16 cellular contexts compared by ENCODE assay signal in the genomic region with DNA sequence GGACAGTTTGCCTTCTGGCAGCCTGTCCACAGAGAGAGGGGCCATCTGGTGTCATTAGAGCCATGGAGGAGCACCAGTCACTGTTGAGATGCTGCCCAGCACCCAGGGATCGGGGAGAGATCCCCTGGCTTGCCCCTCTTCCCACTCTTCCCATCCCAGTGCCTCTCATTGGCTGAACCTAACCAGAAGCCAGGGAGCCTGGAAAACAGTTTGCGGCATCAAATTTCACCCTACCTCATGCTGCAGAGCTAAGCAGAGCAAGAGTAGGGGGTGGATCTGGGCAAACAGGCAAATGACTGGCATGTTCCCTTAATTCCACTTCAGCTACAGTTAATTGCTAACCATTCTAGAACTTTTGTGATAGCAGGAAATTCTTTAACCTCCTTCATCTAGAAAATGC. TPM values are rescaled to one million over a fixed set of nuclear protein-coding genes. Genes with fewer than 3 reads are reported as not detected.
A peak's percentile ranks its signal among the peaks of the same experiment; 100 is the strongest.
DNase-seq lines count a peak whose midpoint lies in the region; ATAC-seq and TF ChIP-seq lines count a peak whose summit lies in the region.
"Had no signal": no experiment of that assay in that cellular context is flagged by ENCODE, and none has a peak within 500 bp of the region (broad histone marks: within the 10 kb centered on the region; RNA-seq: fewer than 3 reads in every experiment).

No MANE protein-coding gene starts in this region.

- H3K36me3 Mint-ChIP-seq in dendritic cell treated with granulocyte-macrophage colony-stimulating factor and Interleukin-4, amounts not matched to agents 40 ng/mL and 50 ng/mL, for 4 days (ENCODE audit: low read depth) = no peaks in the 10 kb centered on the region
- peaks cover 0 to 17% of the 10 kb centered on the region in 2 donors for H3K36me3 Mint-ChIP-seq in activated naive CD4-positive, alpha-beta T cell treated with anti-CD3 and anti-CD28 coated beads, Interleukin-2, amount 50 U/mL, for 72 hours
- H3K36me3 Mint-ChIP-seq: brain had no signal

- no peaks in the 10 kb centered on the region for H3K27me3 ChIP-seq in SK-N-SH (ENCODE audit: insufficient read depth)
- H3K27me3 ChIP-seq: ovary, uterus had no signal

- no peaks in the 10 kb centered on the region for H3K9me2 ChIP-seq in SK-N-SH

- TF ChIP-seq RAD21 in SK-N-SH (IDR thresholded peaks at IDR 0.05; ENCODE audit: low read length) = no peak

- TF ChIP-seq EP300 in SK-N-SH (IDR thresholded peaks at IDR 0.05; ENCODE audit: borderline replicate concordance in 1 of 2, low read depth in 1 of 2, low read length in 1 of 2) = no peak

- no peak overlapping the region for H3K4me3 ChIP-seq in SK-N-SH (ENCODE audit: low read depth in 2 of 2, low read length in 1 of 2)
- H3K4me3 ChIP-seq: lower lobe of right lung, ovary, uterus had no signal

- no peaks in the 10 kb centered on the region for H3K79me2 ChIP-seq in SK-N-SH (ENCODE audit: insufficient read depth)

- H2AFZ ChIP-seq in SK-N-SH (ENCODE audit: low read depth) = no peak overlapping the region

- DNase-seq in SK-N-SH (no peak), NCI-H2171 treated with DMSO at 0.1 percent for 48 hours (lab: John Stamatoyannopoulos, UW) (peak; percentile 83), renal cortical epithelial cell (ENCODE audit: low read depth) (peak; percentile 69), RPMI8226 (no peak), kidney tubule cell (ENCODE audit: low spot score) (no peak)
- no peak for DNase-seq in activated naive CD4-positive, alpha-beta T cell treated with anti-CD3 and anti-CD28 coated beads, Interleukin-2, amount 50 U/mL, for 72 hours (ENCODE audit: low spot score in 2 of 2)
- DNase-seq: activated CD4-positive, CD25-positive, alpha-beta regulatory T cell; glutamatergic neuron; KG1; lower lobe of right lung; NCI-H345; ovary; uterus had no signal

- H3K9ac ChIP-seq in SK-N-SH = no peak overlapping the region

- no peak overlapping the region for H3K4me3 Mint-ChIP-seq in dendritic cell treated with granulocyte-macrophage colony-stimulating factor and Interleukin-4, amounts not matched to agents 40 ng/mL and 50 ng/mL, for 4 days
- H3K4me3 Mint-ChIP-seq: brain had no signal

- H3K9me3 Mint-ChIP-seq in dendritic cell treated with granulocyte-macrophage colony-stimulating factor and Interleukin-4, amounts not matched to agents 40 ng/mL and 50 ng/mL, for 4 days = no peaks in the 10 kb centered on the region
- H3K9me3 Mint-ChIP-seq in activated naive CD4-positive, alpha-beta T cell treated with anti-CD3 and anti-CD28 coated beads, Interleukin-2, amount 50 U/mL, for 72 hours = no peaks in the 10 kb centered on the region

- H3K4me1 Mint-ChIP-seq in dendritic cell treated with granulocyte-macrophage colony-stimulating factor and Interleukin-4, amounts not matched to agents 40 ng/mL and 50 ng/mL, for 4 days (ENCODE audit: low read depth) = peaks cover 61% of the 10 kb centered on the region

- no peaks in the 10 kb centered on the region for H3K9me3 ChIP-seq in SK-N-SH
- H3K9me3 ChIP-seq: lower lobe of right lung, ovary, uterus had no signal

- H3K36me3 ChIP-seq in SK-N-SH (replicated peaks in 1 of 2; ENCODE audit: control insufficient read depth in 1 of 2, insufficient read depth in 2 of 2, low read length in 1 of 2) = no peaks in the 10 kb centered on the region
- H3K36me3 ChIP-seq: lower lobe of right lung, ovary, uterus had no signal

- H3K27ac Mint-ChIP-seq in dendritic cell treated with granulocyte-macrophage colony-stimulating factor and Interleukin-4, amounts not matched to agents 40 ng/mL and 50 ng/mL, for 4 days = peak overlapping the region; percentile 23
- H3K27ac Mint-ChIP-seq in activated naive CD4-positive, alpha-beta T cell treated with anti-CD3 and anti-CD28 coated beads, Interleukin-2, amount 50 U/mL, for 72 hours = no peak overlapping the region
- H3K27ac Mint-ChIP-seq: brain had no signal

- no peaks in the 10 kb centered on the region for H3F3A ChIP-seq in SK-N-SH (replicated peaks; ENCODE audit: insufficient read depth)

- 100% methylated on average over 1 of the region's 2 CpGs for WGBS in SK-N-SH (ENCODE audit: low lambda C conversion rate)

- no peak overlapping the region for H3K4me2 ChIP-seq in SK-N-SH

- POLR2A ChIA-PET in SK-N-SH (lab: Yijun Ruan, JAX) = no interaction called here

- CTCF ChIA-PET in SK-N-SH (lab: Yijun Ruan, JAX) = interaction anchor here (1.5 to 2.1 kb wide), 3 partner anchors 10 to 22 kb away, joined by 3 to 10 read pairs (median 5); no protein-coding TSS in a partner anchor

- no peak for TF ChIP-seq CTCF in SK-N-SH (IDR thresholded peaks at IDR 0.05)

- H3K27ac ChIP-seq in SK-N-SH (ENCODE audit: low read depth in 2 of 2, low read length in 1 of 2) = peak overlapping the region in 1 of 2 experiments; percentile 7; a peak in 1 of 4 replicates
- H3K27ac ChIP-seq: lower lobe of right lung, ovary, uterus had no signal

- peak; percentile 94 for ATAC-seq in SK-N-SH treated with all-trans-retinoic acid at 6 μM for 48 hours
- ATAC-seq in activated naive CD4-positive, alpha-beta T cell treated with anti-CD3 and anti-CD28 coated beads, Interleukin-2, amount 50 U/mL, for 72 hours = no peak
- ATAC-seq: lower lobe of right lung had no signal

- H4K20me1 ChIP-seq in SK-N-SH (ENCODE audit: insufficient read depth) = no peaks in the 10 kb centered on the region

- peaks cover 5 to 11% of the 10 kb centered on the region in 2 experiments; a peak in 1 of 4 replicates for H3K4me1 ChIP-seq in SK-N-SH (ENCODE audit: control insufficient read depth in 1 of 2, insufficient read depth in 2 of 2, low read depth in 1 of 2, low read length in 1 of 2)
- H3K4me1 ChIP-seq: lower lobe of right lung, uterus had no signal

- intact Hi-C loops in dendritic cell treated with granulocyte-macrophage colony-stimulating factor and Interleukin-4, amounts not matched to agents 40 ng/mL and 50 ng/mL, for 4 days (cut with micrococcal nuclease) = no loop called here

- no peaks in the 10 kb centered on the region for H3K27me3 Mint-ChIP-seq in dendritic cell treated with granulocyte-macrophage colony-stimulating factor and Interleukin-4, amounts not matched to agents 40 ng/mL and 50 ng/mL, for 4 days
- H3K27me3 Mint-ChIP-seq: brain had no signal

TF ChIP-seq in SK-N-SH treated with all-trans-retinoic acid at 6 μM for 48 hours, 23 proteins besides CTCF, POLR2A, EP300 and RAD21 (continues in another document):
- TF ChIP-seq PPARA (CRISPR knock-in tag; IDR thresholded peaks at IDR 0.05; ENCODE audit: borderline replicate concordance) (no peak), RARB (CRISPR knock-in tag; IDR thresholded peaks at IDR 0.05) (no peak), ZNF70 (CRISPR knock-in tag; IDR thresholded peaks at IDR 0.05) (no peak), TCF4 (CRISPR knock-in tag; IDR thresholded peaks at IDR 0.05; ENCODE audit: borderline replicate concordance) (no peak), ZNF8 (CRISPR knock-in tag; IDR thresholded peaks at IDR 0.05) (no peak)
- TF ChIP-seq, protein P1, sequence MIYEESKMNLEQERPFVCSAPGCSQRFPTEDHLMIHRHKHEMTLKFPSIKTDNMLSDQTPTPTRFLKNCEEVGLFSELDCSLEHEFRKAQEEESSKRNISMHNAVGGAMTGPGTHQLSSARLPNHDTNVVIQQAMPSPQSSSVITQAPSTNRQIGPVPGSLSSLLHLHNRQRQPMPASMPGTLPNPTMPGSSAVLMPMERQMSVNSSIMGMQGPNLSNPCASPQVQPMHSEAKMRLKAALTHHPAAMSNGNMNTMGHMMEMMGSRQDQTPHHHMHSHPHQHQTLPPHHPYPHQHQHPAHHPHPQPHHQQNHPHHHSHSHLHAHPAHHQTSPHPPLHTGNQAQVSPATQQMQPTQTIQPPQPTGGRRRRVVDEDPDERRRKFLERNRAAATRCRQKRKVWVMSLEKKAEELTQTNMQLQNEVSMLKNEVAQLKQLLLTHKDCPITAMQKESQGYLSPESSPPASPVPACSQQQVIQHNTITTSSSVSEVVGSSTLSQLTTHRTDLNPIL (CRISPR knock-in tag; IDR thresholded peaks at IDR 0.05; ENCODE audit: low read depth) = no peak

TF ChIP-seq in SK-N-SH, 30 proteins besides CTCF, POLR2A, EP300 and RAD21 (continues in another document):
- no peak for TF ChIP-seq YY1 (IDR thresholded peaks at IDR 0.05; ENCODE audit: low read depth)
- no peak for TF ChIP-seq TEAD4 (IDR thresholded peaks at IDR 0.05; ENCODE audit: borderline replicate concordance, insufficient read depth)
- TF ChIP-seq CHD2 (IDR thresholded peaks at IDR 0.05; ENCODE audit: low read length, partially characterized antibody) = no peak
- no peak for TF ChIP-seq TAF1 (IDR thresholded peaks at IDR 0.05; ENCODE audit: borderline replicate concordance, low read depth, low read length)
- TF ChIP-seq EZH2phosphoT487 (IDR thresholded peaks at IDR 0.05; ENCODE audit: borderline replicate concordance, low read depth) = no peak
- TF ChIP-seq, protein P2, sequence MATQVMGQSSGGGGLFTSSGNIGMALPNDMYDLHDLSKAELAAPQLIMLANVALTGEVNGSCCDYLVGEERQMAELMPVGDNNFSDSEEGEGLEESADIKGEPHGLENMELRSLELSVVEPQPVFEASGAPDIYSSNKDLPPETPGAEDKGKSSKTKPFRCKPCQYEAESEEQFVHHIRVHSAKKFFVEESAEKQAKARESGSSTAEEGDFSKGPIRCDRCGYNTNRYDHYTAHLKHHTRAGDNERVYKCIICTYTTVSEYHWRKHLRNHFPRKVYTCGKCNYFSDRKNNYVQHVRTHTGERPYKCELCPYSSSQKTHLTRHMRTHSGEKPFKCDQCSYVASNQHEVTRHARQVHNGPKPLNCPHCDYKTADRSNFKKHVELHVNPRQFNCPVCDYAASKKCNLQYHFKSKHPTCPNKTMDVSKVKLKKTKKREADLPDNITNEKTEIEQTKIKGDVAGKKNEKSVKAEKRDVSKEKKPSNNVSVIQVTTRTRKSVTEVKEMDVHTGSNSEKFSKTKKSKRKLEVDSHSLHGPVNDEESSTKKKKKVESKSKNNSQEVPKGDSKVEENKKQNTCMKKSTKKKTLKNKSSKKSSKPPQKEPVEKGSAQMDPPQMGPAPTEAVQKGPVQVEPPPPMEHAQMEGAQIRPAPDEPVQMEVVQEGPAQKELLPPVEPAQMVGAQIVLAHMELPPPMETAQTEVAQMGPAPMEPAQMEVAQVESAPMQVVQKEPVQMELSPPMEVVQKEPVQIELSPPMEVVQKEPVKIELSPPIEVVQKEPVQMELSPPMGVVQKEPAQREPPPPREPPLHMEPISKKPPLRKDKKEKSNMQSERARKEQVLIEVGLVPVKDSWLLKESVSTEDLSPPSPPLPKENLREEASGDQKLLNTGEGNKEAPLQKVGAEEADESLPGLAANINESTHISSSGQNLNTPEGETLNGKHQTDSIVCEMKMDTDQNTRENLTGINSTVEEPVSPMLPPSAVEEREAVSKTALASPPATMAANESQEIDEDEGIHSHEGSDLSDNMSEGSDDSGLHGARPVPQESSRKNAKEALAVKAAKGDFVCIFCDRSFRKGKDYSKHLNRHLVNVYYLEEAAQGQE (IDR thresholded peaks at IDR 0.05; ENCODE audit: low read depth, low read length) = no peak

RNA-seq across cellular contexts. Expression of a gene that starts 19.1 kb away (rescaled TPM):
- polyA plus RNA-seq in SK-N-SH (2012; rRNA removed) = 7.6 and 10.5 TPM in 2 replicates
- polyA plus RNA-seq in SK-N-SH (2012; cell fraction: cytosol; rRNA removed) = 5.1 and 5.4 TPM in 2 replicates
- 34.5 and 45.6 TPM in 2 replicates for polyA plus RNA-seq in SK-N-SH (2012; cell fraction: nucleus; rRNA removed)
- total RNA-seq in renal cortical epithelial cell = 9.0 and 19.4 TPM in 2 replicates
- 10 to 100 TPM; 33.3 to 54.9 TPM for total RNA-seq in activated naive CD4-positive, alpha-beta T cell treated with anti-CD3 and anti-CD28 coated beads, Interleukin-2, amount 50 U/mL, for 72 hours

Comparison
In these comparisons a context has a peak if more than half of its experiments do, and no peak if none do; other contexts are left out.
1. DNase-seq: peak in NCI-H2171 treated with DMSO at 0.1 percent for 48 hours (single experiment) and renal cortical epithelial cell (single experiment); none in SK-N-SH (single experiment), RPMI8226 (single experiment), kidney tubule cell (single experiment) and activated naive CD4-positive, alpha-beta T cell treated with anti-CD3 and anti-CD28 coated beads, Interleukin-2, amount 50 U/mL, for 72 hours (0 of 2).